ENCODE assay signal across 1 cellular context in the genomic region with DNA sequence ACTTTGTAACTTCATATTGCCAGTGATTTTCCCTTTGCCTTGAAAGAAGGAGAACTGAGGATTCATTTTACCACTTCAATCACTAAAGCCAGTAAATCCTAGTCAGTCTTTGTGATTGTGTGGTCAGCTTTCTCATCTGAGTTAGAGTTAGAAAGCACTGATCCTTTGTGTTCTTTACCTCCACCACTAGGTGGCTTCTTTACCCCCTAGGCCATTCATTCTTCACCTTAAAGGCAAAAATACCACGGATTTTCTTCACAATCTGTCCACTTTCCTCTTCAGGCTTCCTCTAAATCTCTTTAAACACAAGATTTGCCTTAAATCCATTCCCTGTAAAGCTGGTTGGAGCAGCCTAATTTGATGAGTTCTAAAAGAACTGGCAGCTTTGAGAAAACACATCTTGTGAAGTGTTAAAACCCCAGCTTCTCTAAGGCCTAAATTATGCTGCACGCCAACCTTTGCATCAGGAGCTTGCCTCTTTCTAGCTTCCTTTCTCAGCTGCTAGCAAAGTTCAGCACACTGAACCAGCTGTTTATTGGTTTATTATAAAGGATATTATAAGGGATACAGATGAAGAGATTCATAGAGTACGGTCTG.
TF ChIP-seq lines count a peak whose summit lies in the region.

No MANE protein-coding gene starts in this region.

TF ChIP-seq in HCT116, 20 proteins besides CTCF, POLR2A, EP300 and RAD21:
- TF ChIP-seq, protein P1, sequence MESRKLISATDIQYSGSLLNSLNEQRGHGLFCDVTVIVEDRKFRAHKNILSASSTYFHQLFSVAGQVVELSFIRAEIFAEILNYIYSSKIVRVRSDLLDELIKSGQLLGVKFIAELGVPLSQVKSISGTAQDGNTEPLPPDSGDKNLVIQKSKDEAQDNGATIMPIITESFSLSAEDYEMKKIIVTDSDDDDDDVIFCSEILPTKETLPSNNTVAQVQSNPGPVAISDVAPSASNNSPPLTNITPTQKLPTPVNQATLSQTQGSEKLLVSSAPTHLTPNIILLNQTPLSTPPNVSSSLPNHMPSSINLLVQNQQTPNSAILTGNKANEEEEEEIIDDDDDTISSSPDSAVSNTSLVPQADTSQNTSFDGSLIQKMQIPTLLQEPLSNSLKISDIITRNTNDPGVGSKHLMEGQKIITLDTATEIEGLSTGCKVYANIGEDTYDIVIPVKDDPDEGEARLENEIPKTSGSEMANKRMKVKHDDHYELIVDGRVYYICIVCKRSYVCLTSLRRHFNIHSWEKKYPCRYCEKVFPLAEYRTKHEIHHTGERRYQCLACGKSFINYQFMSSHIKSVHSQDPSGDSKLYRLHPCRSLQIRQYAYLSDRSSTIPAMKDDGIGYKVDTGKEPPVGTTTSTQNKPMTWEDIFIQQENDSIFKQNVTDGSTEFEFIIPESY (IDR thresholded peaks at IDR 0.05; ENCODE audit: extremely low read depth, insufficient replicate concordance, low read length), result no peak
- TF ChIP-seq TCF7L2 (IDR thresholded peaks at IDR 0.05; ENCODE audit: borderline replicate concordance, extremely low read depth, insufficient read depth, insufficient read length) (no peak), CEBPB (IDR thresholded peaks at IDR 0.05; ENCODE audit: low read depth) (no peak), YY1 (IDR thresholded peaks at IDR 0.05; ENCODE audit: extremely low read depth, insufficient replicate concordance, low read depth, low read length) (no peak), SIN3A (IDR thresholded peaks at IDR 0.05; ENCODE audit: low read depth) (no peak), POLR2AphosphoS5 (IDR thresholded peaks at IDR 0.05; ENCODE audit: low read depth, low read length) (no peak), EZH2phosphoT487 (IDR thresholded peaks at IDR 0.05; ENCODE audit: borderline replicate concordance) (no peak)
TF ChIP-seq in HCT116: peak in this region for 0.
